In the genomic region with DNA sequence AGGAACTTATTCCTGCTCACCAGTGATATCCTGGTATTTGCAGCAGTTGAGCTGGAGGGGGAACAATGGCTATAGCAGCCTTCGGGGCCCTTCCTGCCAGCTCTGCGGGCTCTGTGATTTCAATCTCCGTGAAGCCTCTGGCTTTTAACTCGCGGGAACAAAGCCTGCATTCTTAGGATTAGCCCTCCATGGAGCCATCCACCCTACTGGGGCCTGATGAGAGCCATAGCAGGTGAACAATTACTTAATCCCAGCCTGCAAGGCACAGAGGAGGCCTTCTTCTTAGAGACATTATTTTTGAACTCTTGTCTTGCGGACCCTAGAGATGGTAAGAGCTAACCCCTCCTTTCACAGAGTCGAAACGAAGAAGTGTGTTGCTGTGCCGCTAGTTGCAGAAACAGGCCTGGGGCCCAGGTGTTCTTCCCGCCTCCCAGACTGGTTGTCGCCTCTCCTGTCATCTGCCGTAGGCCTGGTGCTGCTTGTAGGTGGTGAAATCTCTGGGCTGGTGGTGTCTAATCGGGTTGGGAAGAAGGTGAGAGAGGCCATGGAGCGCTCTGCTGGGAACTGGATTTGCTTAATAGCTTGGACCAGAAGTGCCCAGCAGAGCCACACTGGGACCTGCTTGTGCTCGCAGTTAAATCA, we compare ENCODE assay signal across 25 cellular contexts. TPM values are rescaled to one million over a fixed set of nuclear protein-coding genes. Genes with fewer than 3 reads are reported as not detected.
A peak's percentile ranks its signal among the peaks of the same experiment; 100 is the strongest.
DNase-seq lines count a peak whose midpoint lies in the region; ATAC-seq and TF ChIP-seq lines count a peak whose summit lies in the region.
"Had no signal": no experiment of that assay in that cellular context is flagged by ENCODE, and none has a peak within 500 bp of the region (broad histone marks: within the 10 kb centered on the region; RNA-seq: fewer than 3 reads in every experiment).

No MANE protein-coding gene starts in this region.

- H3K36me3 ChIP-seq in DND-41 (ENCODE audit: insufficient read depth, low read length) (no peaks in the 10 kb centered on the region), HUES48 (ENCODE audit: control insufficient read depth, insufficient read depth, low read length) (no peaks in the 10 kb centered on the region), neural cell (ENCODE audit: insufficient read depth, low read length) (no peaks in the 10 kb centered on the region)

- no peak for TF ChIP-seq EP300 in neural cell (conservative IDR thresholded peaks at IDR 0.05; ENCODE audit: poor library complexity, severe bottlenecking)

- H3K4me1 ChIP-seq in DND-41 (ENCODE audit: insufficient read depth, low read length) (no peaks in the 10 kb centered on the region), HUES48 (ENCODE audit: control insufficient read depth, insufficient read depth, low read length) (peaks cover 13% of the 10 kb centered on the region)

- ATAC-seq in DND-41 (ENCODE audit: insufficient read depth, low read depth) (0 out of 3 replicates have a peak, but pooled peaks have one; percentile 5), GM18511 (IDR thresholded peaks at IDR 0.05; ENCODE audit: unreplicated experiment) (no peak)
- ATAC-seq in activated CD8-positive, alpha-beta T cell treated with anti-CD3 and anti-CD28 coated beads, Interleukin-2, amount 10 ng/mL, durations not matched to agents 7 days and 5 days, result no peak
- ATAC-seq: activated T-helper 17 cell treated with anti-CD3 and anti-CD28 coated beads, Interleukin-2, amount 50 U/mL, for 72 hours; left cardiac atrium; naive thymus-derived CD4-positive, alpha-beta T cell; Right ventricle myocardium inferior had no signal

- no peaks in the 10 kb centered on the region; the same call in 1 of the 2 replicates for H4K20me1 ChIP-seq in DND-41 (ENCODE audit: insufficient read depth, low read length)
- H4K20me1 ChIP-seq in neural cell (ENCODE audit: insufficient read depth), result no peaks in the 10 kb centered on the region

- TF ChIP-seq CTCF in DND-41 (IDR thresholded peaks at IDR 0.05; ENCODE audit: borderline replicate concordance, extremely low read depth, low read length, poor library complexity, severe bottlenecking) (no peak), neural cell (IDR thresholded peaks at IDR 0.05; ENCODE audit: poor library complexity, severe bottlenecking) (no peak)

- no peaks in the 10 kb centered on the region for H3K27me3 ChIP-seq in DND-41 (ENCODE audit: insufficient read depth, low read length, poor library complexity)
- H3K27me3 ChIP-seq in HUES48 (ENCODE audit: control insufficient read depth, insufficient read depth, low read length), result no peaks in the 10 kb centered on the region
- no peaks in the 10 kb centered on the region for H3K27me3 ChIP-seq in neural cell (ENCODE audit: insufficient read depth, low read depth, low read length)

- no peaks in the 10 kb centered on the region for H3K4me1 Mint-ChIP-seq in activated CD8-positive, alpha-beta T cell treated with anti-CD3 and anti-CD28 coated beads, Interleukin-2, amount 10 ng/mL, durations not matched to agents 7 days and 5 days (ENCODE audit: low read depth)
- H3K4me1 Mint-ChIP-seq: activated CD4-positive, alpha-beta T cell treated with anti-CD3 and anti-CD28 coated beads, Interleukin-2, amount 10 ng/mL, durations not matched to agents 24 days and 14 days; activated naive CD8-positive, alpha-beta T cell treated with anti-CD3 and anti-CD28 coated beads for 36 hours; activated T-helper 17 cell treated with anti-CD3 and anti-CD28 coated beads, Interleukin-2, amount 50 U/mL, for 72 hours; naive thymus-derived CD4-positive, alpha-beta T cell had no signal

- peaks cover 5% of the 10 kb centered on the region for H3K27me3 Mint-ChIP-seq in activated CD8-positive, alpha-beta T cell treated with anti-CD3 and anti-CD28 coated beads, Interleukin-2, amount 10 ng/mL, durations not matched to agents 7 days and 5 days (ENCODE audit: low read depth)
- H3K27me3 Mint-ChIP-seq: activated naive CD8-positive, alpha-beta T cell treated with anti-CD3 and anti-CD28 coated beads for 36 hours; activated T-helper 17 cell treated with anti-CD3 and anti-CD28 coated beads, Interleukin-2, amount 50 U/mL, for 72 hours had no signal

- H3K9me3 ChIP-seq in DND-41 (ENCODE audit: insufficient read depth, low read length, severe bottlenecking) (no peaks in the 10 kb centered on the region), HUES48 (ENCODE audit: control insufficient read depth, insufficient read depth, low read length) (peaks cover 4% of the 10 kb centered on the region; the same call in 1 of the 2 replicates), neural cell (ENCODE audit: low read length) (no peaks in the 10 kb centered on the region)

- H2AFZ ChIP-seq in DND-41 (ENCODE audit: low read depth, low read length) (no peak overlapping the region), neural cell (ENCODE audit: low read depth, low read length) (peak overlapping the region; percentile 2)

- H3K79me2 ChIP-seq in DND-41 (ENCODE audit: insufficient read depth, low read length) (no peaks in the 10 kb centered on the region), neural cell (replicated peaks; ENCODE audit: insufficient read depth, low read length) (no peaks in the 10 kb centered on the region)

- H3K9ac ChIP-seq in DND-41 (ENCODE audit: low read depth, low read length) (no peak overlapping the region), HUES48 (ENCODE audit: low read depth, low read length) (no peak overlapping the region), neural cell (ENCODE audit: low read length) (peak overlapping the region; percentile 16)

- H3K9me2 ChIP-seq in neural cell (ENCODE audit: insufficient read depth, low read length), result no peaks in the 10 kb centered on the region

- POLR2A ChIA-PET in activated CD8-positive, alpha-beta T cell treated with anti-CD3 and anti-CD28 coated beads, Interleukin-2, amount 10 ng/mL, durations not matched to agents 7 days and 5 days (lab: Charles Lee), result no interaction called here

- TF ChIP-seq RAD21 in neural cell (conservative IDR thresholded peaks at IDR 0.05), result no peak

- DNase-seq in DND-41, result no peak
- DNase-seq in ecto neural progenitor cell (ENCODE audit: low spot score), result peak; percentile 74
- DNase-seq in activated CD4-positive, CD25-positive, alpha-beta regulatory T cell treated with anti-CD3 and anti-CD28 coated beads, Interleukin-2, amount 50 U/mL, for 72 hours, result no peak
- no peak for DNase-seq in activated CD8-positive, alpha-beta T cell treated with anti-CD3 and anti-CD28 coated beads, Interleukin-2, amount 10 ng/mL, durations not matched to agents 7 days and 5 days
- DNase-seq: activated CD4-positive, alpha-beta T cell treated with anti-CD3 and anti-CD28 coated beads, Interleukin-2, amount 10 ng/mL, durations not matched to agents 24 days and 14 days; activated naive CD8-positive, alpha-beta T cell treated with anti-CD3 and anti-CD28 coated beads for 36 hours; cerebellar nuclear complex; left cardiac atrium; naive thymus-derived CD4-positive, alpha-beta T cell; NCI-H146; NCI-H69; OCI-M1; T-helper 1 cell had no signal

- no peak overlapping the region for H3K4me3 Mint-ChIP-seq in activated CD8-positive, alpha-beta T cell treated with anti-CD3 and anti-CD28 coated beads, Interleukin-2, amount 10 ng/mL, durations not matched to agents 7 days and 5 days
- H3K4me3 Mint-ChIP-seq: activated CD4-positive, alpha-beta T cell treated with anti-CD3 and anti-CD28 coated beads, Interleukin-2, amount 10 ng/mL, durations not matched to agents 24 days and 14 days; activated naive CD8-positive, alpha-beta T cell treated with anti-CD3 and anti-CD28 coated beads for 36 hours; activated T-helper 17 cell treated with anti-CD3 and anti-CD28 coated beads, Interleukin-2, amount 50 U/mL, for 72 hours; naive thymus-derived CD4-positive, alpha-beta T cell had no signal

- H3K4me3 ChIP-seq in DND-41 (ENCODE audit: low read depth in 1 of 2, low read length in 2 of 2), result no peak overlapping the region
- no peak overlapping the region for H3K4me3 ChIP-seq in HUES48 (ENCODE audit: low read depth, low read length)
- H3K4me3 ChIP-seq in neural cell (ENCODE audit: low read length), result no peak overlapping the region

- no peak overlapping the region for H3K27ac ChIP-seq in DND-41 (ENCODE audit: low read length)
- peak overlapping the region; percentile 67 for H3K27ac ChIP-seq in HUES48 (ENCODE audit: low read depth, low read length)
- H3K27ac ChIP-seq in neural cell (ENCODE audit: low read length), result peak overlapping the region; percentile 34
- H3K27ac ChIP-seq: C4-2B had no signal

- no peaks in the 10 kb centered on the region for H3K36me3 Mint-ChIP-seq in activated CD8-positive, alpha-beta T cell treated with anti-CD3 and anti-CD28 coated beads, Interleukin-2, amount 10 ng/mL, durations not matched to agents 7 days and 5 days (ENCODE audit: low read depth)

- H3K4me2 ChIP-seq in DND-41 (ENCODE audit: insufficient read depth, low read length) (no peak overlapping the region), neural cell (ENCODE audit: low read length) (no peak overlapping the region)

- CTCF ChIA-PET in activated CD8-positive, alpha-beta T cell treated with anti-CD3 and anti-CD28 coated beads, Interleukin-2, amount 10 ng/mL, durations not matched to agents 7 days and 5 days (lab: Charles Lee), result no interaction called here

- H3K9me3 Mint-ChIP-seq in activated CD8-positive, alpha-beta T cell treated with anti-CD3 and anti-CD28 coated beads, Interleukin-2, amount 10 ng/mL, durations not matched to agents 7 days and 5 days (ENCODE audit: insufficient read depth), result no peaks in the 10 kb centered on the region
- H3K9me3 Mint-ChIP-seq: activated CD4-positive, alpha-beta T cell treated with anti-CD3 and anti-CD28 coated beads, Interleukin-2, amount 10 ng/mL, durations not matched to agents 24 days and 14 days; activated naive CD8-positive, alpha-beta T cell treated with anti-CD3 and anti-CD28 coated beads for 36 hours; activated T-helper 17 cell treated with anti-CD3 and anti-CD28 coated beads, Interleukin-2, amount 50 U/mL, for 72 hours; naive thymus-derived CD4-positive, alpha-beta T cell had no signal

- H3K27ac Mint-ChIP-seq in activated CD8-positive, alpha-beta T cell treated with anti-CD3 and anti-CD28 coated beads, Interleukin-2, amount 10 ng/mL, durations not matched to agents 7 days and 5 days, result no peak overlapping the region
- H3K27ac Mint-ChIP-seq: activated CD4-positive, alpha-beta T cell treated with anti-CD3 and anti-CD28 coated beads, Interleukin-2, amount 10 ng/mL, durations not matched to agents 24 days and 14 days; activated naive CD8-positive, alpha-beta T cell treated with anti-CD3 and anti-CD28 coated beads for 36 hours; activated T-helper 17 cell treated with anti-CD3 and anti-CD28 coated beads, Interleukin-2, amount 50 U/mL, for 72 hours; naive thymus-derived CD4-positive, alpha-beta T cell had no signal

- H3F3A ChIP-seq in neural cell (ENCODE audit: insufficient read depth, low read length, poor library complexity, severe bottlenecking), result peaks cover 6% of the 10 kb centered on the region

TF ChIP-seq in neural cell, 6 proteins besides CTCF, POLR2A, EP300 and RAD21 (continues in another document):
- no peak for TF ChIP-seq POLR2AphosphoS5 (IDR thresholded peaks at IDR 0.05)

RNA-seq across cellular contexts. Expression of a gene that starts 9.7 kb away (rescaled TPM):
- not detected in 2 replicates for polyA plus RNA-seq in neural cell
- not detected in 2 replicates for polyA minus RNA-seq in neural cell
- not detected for total RNA-seq in activated CD8-positive, alpha-beta T cell treated with anti-CD3 and anti-CD28 coated beads, Interleukin-2, amount 10 ng/mL, durations not matched to agents 7 days and 5 days
- total RNA-seq: activated CD4-positive, alpha-beta T cell treated with anti-CD3 and anti-CD28 coated beads, Interleukin-2, amount 10 ng/mL, durations not matched to agents 24 days and 14 days; activated naive CD8-positive, alpha-beta T cell treated with anti-CD3 and anti-CD28 coated beads for 36 hours; activated T-helper 17 cell treated with anti-CD3 and anti-CD28 coated beads, Interleukin-2, amount 50 U/mL, for 72 hours; astrocyte; fibroblast of lung; H4; mesenteric fat pad; naive thymus-derived CD4-positive, alpha-beta T cell; Right ventricle myocardium inferior; urinary bladder had no signal
- polyA plus RNA-seq: AG04450; fibroblast of lung; naive thymus-derived CD4-positive, alpha-beta T cell; urinary bladder had no signal

RNA-seq across cellular contexts. Expression of a gene that starts 37.5 kb away (rescaled TPM):
- 41.5 and 42.1 TPM in 2 replicates for polyA plus RNA-seq in neural cell
- polyA minus RNA-seq in neural cell, result 18.6 and 19.2 TPM in 2 replicates
- 10 to 100 TPM; 10.1 to 10.9 TPM for total RNA-seq in activated CD8-positive, alpha-beta T cell treated with anti-CD3 and anti-CD28 coated beads, Interleukin-2, amount 10 ng/mL, durations not matched to agents 7 days and 5 days
